10 cellular contexts compared by ENCODE assay signal in genomic region chr2:85935746-85936208, GRCh38. TPM values are rescaled to one million over a fixed set of nuclear protein-coding genes. Genes with fewer than 3 reads are reported as not detected.
A peak's percentile ranks its signal among the peaks of the same experiment; 100 is the strongest.
DNase-seq lines count a peak whose midpoint lies in the region; TF ChIP-seq lines count a peak whose summit lies in the region.
"Had no signal": no experiment of that assay in that cellular context is flagged by ENCODE, and none has a peak within 500 bp of the region (broad histone marks: within the 10 kb centered on the region; RNA-seq: fewer than 3 reads in every experiment).

No MANE protein-coding gene starts in this region.

- no peak overlapping the region for H2AFZ ChIP-seq in neural progenitor cell (replicated peaks)

- H3K4me3 Mint-ChIP-seq in neural progenitor cell: peak overlapping the region; percentile 25
- H3K4me3 Mint-ChIP-seq: natural killer cell had no signal

- H3K9ac ChIP-seq in neural progenitor cell: no peak overlapping the region

- H4K20me1 ChIP-seq in neural progenitor cell (ENCODE audit: low read depth): no peaks in the 10 kb centered on the region

- H3K27ac ChIP-seq in neural progenitor cell: no peak overlapping the region

- no peak overlapping the region for H3K4me3 ChIP-seq in neural progenitor cell

- H3K36me3 Mint-ChIP-seq in neural progenitor cell: no peaks in the 10 kb centered on the region
- H3K36me3 Mint-ChIP-seq: natural killer cell had no signal

- DNase-seq in EH (ENCODE audit: low read depth) (peak; percentile 90), NCI-H82 (lab: John Stamatoyannopoulos, UW) (peak; percentile 83), dermis blood vessel endothelial cell (peak; percentile 71), neural progenitor cell (ENCODE audit: low spot score) (peak; percentile 74), middle frontal gyrus (ENCODE audit: extremely low spot score, low spot score) (no peak), activated gamma-delta T cell treated with Interleukin-2 at 50 U/mL for 16 hours (no peak), RKO (ENCODE audit: low spot score) (no peak), NCI-H187 treated with DMSO at 0.1 percent for 48 hours (lab: John Stamatoyannopoulos, UW) (no peak)
- DNase-seq: COR-L47, natural killer cell had no signal

- TF ChIP-seq CTCF in neural progenitor cell (IDR thresholded peaks at IDR 0.05): no peak

- H3K79me2 ChIP-seq in neural progenitor cell (ENCODE audit: low read depth): no peaks in the 10 kb centered on the region

- H3K9me3 Mint-ChIP-seq in neural progenitor cell: peaks cover 4% of the 10 kb centered on the region
- H3K9me3 Mint-ChIP-seq: natural killer cell had no signal

- H3K27ac Mint-ChIP-seq in neural progenitor cell: peak overlapping the region; percentile 94
- H3K27ac Mint-ChIP-seq: natural killer cell had no signal

- no peaks in the 10 kb centered on the region for H3K36me3 ChIP-seq in neural progenitor cell

- H3K4me1 ChIP-seq in neural progenitor cell: peaks cover 15% of the 10 kb centered on the region

- H3K27me3 Mint-ChIP-seq in neural progenitor cell (ENCODE audit: insufficient read depth, low read depth): no peaks in the 10 kb centered on the region

- H3K4me2 ChIP-seq in neural progenitor cell: peak overlapping the region; percentile 35

- no peaks in the 10 kb centered on the region for H3K9me3 ChIP-seq in neural progenitor cell (ENCODE audit: low read depth)

- peaks cover 6% of the 10 kb centered on the region for H3F3A ChIP-seq in neural progenitor cell (ENCODE audit: low read depth)

- H3K27me3 ChIP-seq in neural progenitor cell: no peaks in the 10 kb centered on the region

- peaks cover 24% of the 10 kb centered on the region for H3K4me1 Mint-ChIP-seq in neural progenitor cell

RNA-seq across cellular contexts. Expression of gene ST3GAL5, which starts 47.0 kb away (rescaled TPM):
- 9.9 and 13.7 TPM in 2 replicates for total RNA-seq in dermis blood vessel endothelial cell
- 9.7 and 9.9 TPM in 2 replicates for total RNA-seq in neural progenitor cell (ENCODE audit: low replicate concordance)

Comparison
In these comparisons a context has a peak if more than half of its experiments do, and no peak if none do; other contexts are left out.
1. DNase-seq: peak in EH (single experiment), NCI-H82 (single experiment), dermis blood vessel endothelial cell (single experiment) and neural progenitor cell (single experiment); none in middle frontal gyrus (single experiment), activated gamma-delta T cell treated with Interleukin-2 at 50 U/mL for 16 hours (single experiment), RKO (single experiment) and NCI-H187 treated with DMSO at 0.1 percent for 48 hours (single experiment).